1 cellular context compared by ENCODE assay signal in the genomic region with DNA sequence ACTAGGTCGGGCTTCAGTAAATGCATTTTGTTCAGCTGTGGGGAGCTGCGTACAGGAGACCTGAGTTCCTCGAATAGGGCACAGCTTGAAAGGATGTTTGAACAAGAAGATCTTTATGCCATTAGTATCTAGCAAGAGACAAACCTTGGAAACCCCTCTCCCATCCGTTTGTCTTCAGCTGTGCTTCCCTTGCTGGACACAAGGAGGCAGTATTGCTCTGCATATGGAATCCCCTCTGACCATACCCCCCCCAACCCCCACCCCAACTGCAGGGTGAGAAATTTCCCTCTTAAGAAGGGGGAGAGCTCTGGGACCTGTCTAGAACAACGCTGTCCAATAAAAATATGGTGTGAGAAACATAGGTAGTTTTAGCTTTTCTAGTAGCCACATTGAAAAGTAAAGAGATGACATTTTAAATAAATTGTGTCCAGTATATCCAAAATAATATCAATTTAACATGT.
TF ChIP-seq lines count a peak whose summit lies in the region.

No MANE protein-coding gene starts in this region.

TF ChIP-seq in HepG2, 621 proteins besides CTCF, POLR2A, EP300 and RAD21 (continues in another document):
- TF ChIP-seq MXI1 (IDR thresholded peaks at IDR 0.05; ENCODE audit: borderline replicate concordance, low read depth, low read length) (0 out of 3 replicates have a peak, but pooled peaks have one; percentile 16), ZNF101 (CRISPR knock-in tag; IDR thresholded peaks at IDR 0.05; ENCODE audit: borderline replicate concordance, low read depth) (no peak), MED8 (CRISPR knock-in tag; IDR thresholded peaks at IDR 0.05; ENCODE audit: insufficient replicate concordance) (no peak), ZFP36 (IDR thresholded peaks at IDR 0.05; ENCODE audit: borderline replicate concordance, low read depth, low read length, partially characterized antibody) (no peak), ARNT2 (CRISPR knock-in tag; IDR thresholded peaks at IDR 0.05; ENCODE audit: low read depth) (no peak), ZNF556 (CRISPR knock-in tag; IDR thresholded peaks at IDR 0.05; ENCODE audit: borderline replicate concordance) (no peak), STAG1 (CRISPR knock-in tag; IDR thresholded peaks at IDR 0.05) (peak; percentile 55), DPF2 (CRISPR knock-in tag; IDR thresholded peaks at IDR 0.05; ENCODE audit: borderline replicate concordance, low read depth) (no peak), ZNF550 (CRISPR knock-in tag; IDR thresholded peaks at IDR 0.05; ENCODE audit: borderline replicate concordance) (no peak), ZNF329 (CRISPR knock-in tag; IDR thresholded peaks at IDR 0.05; ENCODE audit: low read depth) (no peak), SMC3 (IDR thresholded peaks at IDR 0.05; ENCODE audit: low read length) (peak; percentile 17; the same call in 1 of the 2 replicates), BRCA1 (CRISPR knock-in tag; IDR thresholded peaks at IDR 0.05) (no peak), ZNF354B (CRISPR knock-in tag; IDR thresholded peaks at IDR 0.05) (no peak), ZSCAN20 (CRISPR knock-in tag; IDR thresholded peaks at IDR 0.05; ENCODE audit: borderline replicate concordance) (no peak), SIX1 (CRISPR knock-in tag; IDR thresholded peaks at IDR 0.05; ENCODE audit: borderline replicate concordance) (no peak), MAZ (IDR thresholded peaks at IDR 0.05; ENCODE audit: borderline replicate concordance, low read depth, low read length) (peak; percentile 55; the same call in 1 of the 2 replicates), MAZ (CRISPR knock-in tag; IDR thresholded peaks at IDR 0.05; ENCODE audit: low read depth) (no peak), ZFP36L2 (CRISPR knock-in tag; IDR thresholded peaks at IDR 0.05) (no peak), RORA (CRISPR knock-in tag; IDR thresholded peaks at IDR 0.05) (no peak), DNMT3B (CRISPR knock-in tag; conservative IDR thresholded peaks at IDR 0.05) (no peak), POLR2AphosphoS5 (IDR thresholded peaks at IDR 0.05; ENCODE audit: low read depth, low read length) (no peak), MXD4 (CRISPR knock-in tag; IDR thresholded peaks at IDR 0.05) (no peak), RELA (CRISPR knock-in tag; IDR thresholded peaks at IDR 0.05) (no peak), TEAD2 (CRISPR knock-in tag; IDR thresholded peaks at IDR 0.05) (no peak), GATAD2A (CRISPR knock-in tag; IDR thresholded peaks at IDR 0.05) (peak; percentile 26; the same call in 1 of the 2 replicates), ZNF335 (CRISPR knock-in tag; IDR thresholded peaks at IDR 0.05) (no peak), YEATS4 (CRISPR knock-in tag; IDR thresholded peaks at IDR 0.05; ENCODE audit: borderline replicate concordance) (no peak)
- TF ChIP-seq, protein P1, sequence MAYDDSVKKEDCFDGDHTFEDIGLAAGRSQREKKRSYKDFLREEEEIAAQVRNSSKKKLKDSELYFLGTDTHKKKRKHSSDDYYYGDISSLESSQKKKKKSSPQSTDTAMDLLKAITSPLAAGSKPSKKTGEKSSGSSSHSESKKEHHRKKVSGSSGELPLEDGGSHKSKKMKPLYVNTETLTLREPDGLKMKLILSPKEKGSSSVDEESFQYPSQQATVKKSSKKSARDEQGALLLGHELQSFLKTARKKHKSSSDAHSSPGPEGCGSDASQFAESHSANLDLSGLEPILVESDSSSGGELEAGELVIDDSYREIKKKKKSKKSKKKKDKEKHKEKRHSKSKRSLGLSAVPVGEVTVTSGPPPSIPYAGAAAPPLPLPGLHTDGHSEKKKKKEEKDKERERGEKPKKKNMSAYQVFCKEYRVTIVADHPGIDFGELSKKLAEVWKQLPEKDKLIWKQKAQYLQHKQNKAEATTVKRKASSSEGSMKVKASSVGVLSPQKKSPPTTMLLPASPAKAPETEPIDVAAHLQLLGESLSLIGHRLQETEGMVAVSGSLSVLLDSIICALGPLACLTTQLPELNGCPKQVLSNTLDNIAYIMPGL (CRISPR knock-in tag; IDR thresholded peaks at IDR 0.05; ENCODE audit: borderline replicate concordance in 1 of 2, low read depth in 1 of 2): 0 out of 4 replicates have a peak, but pooled peaks have one; percentile 17 to 43
- TF ChIP-seq, protein P2, sequence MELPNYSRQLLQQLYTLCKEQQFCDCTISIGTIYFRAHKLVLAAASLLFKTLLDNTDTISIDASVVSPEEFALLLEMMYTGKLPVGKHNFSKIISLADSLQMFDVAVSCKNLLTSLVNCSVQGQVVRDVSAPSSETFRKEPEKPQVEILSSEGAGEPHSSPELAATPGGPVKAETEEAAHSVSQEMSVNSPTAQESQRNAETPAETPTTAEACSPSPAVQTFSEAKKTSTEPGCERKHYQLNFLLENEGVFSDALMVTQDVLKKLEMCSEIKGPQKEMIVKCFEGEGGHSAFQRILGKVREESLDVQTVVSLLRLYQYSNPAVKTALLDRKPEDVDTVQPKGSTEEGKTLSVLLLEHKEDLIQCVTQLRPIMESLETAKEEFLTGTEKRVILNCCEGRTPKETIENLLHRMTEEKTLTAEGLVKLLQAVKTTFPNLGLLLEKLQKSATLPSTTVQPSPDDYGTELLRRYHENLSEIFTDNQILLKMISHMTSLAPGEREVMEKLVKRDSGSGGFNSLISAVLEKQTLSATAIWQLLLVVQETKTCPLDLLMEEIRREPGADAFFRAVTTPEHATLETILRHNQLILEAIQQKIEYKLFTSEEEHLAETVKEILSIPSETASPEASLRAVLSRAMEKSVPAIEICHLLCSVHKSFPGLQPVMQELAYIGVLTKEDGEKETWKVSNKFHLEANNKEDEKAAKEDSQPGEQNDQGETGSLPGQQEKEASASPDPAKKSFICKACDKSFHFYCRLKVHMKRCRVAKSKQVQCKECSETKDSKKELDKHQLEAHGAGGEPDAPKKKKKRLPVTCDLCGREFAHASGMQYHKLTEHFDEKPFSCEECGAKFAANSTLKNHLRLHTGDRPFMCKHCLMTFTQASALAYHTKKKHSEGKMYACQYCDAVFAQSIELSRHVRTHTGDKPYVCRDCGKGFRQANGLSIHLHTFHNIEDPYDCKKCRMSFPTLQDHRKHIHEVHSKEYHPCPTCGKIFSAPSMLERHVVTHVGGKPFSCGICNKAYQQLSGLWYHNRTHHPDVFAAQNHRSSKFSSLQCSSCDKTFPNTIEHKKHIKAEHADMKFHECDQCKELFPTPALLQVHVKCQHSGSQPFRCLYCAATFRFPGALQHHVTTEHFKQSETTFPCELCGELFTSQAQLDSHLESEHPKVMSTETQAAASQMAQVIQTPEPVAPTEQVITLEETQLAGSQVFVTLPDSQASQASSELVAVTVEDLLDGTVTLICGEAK (IDR thresholded peaks at IDR 0.05): no peak
- TF ChIP-seq, protein P2 (CRISPR knock-in tag; IDR thresholded peaks at IDR 0.05): peak; percentile 39; the same call in 1 of the 2 replicates
- TF ChIP-seq, protein P3, sequence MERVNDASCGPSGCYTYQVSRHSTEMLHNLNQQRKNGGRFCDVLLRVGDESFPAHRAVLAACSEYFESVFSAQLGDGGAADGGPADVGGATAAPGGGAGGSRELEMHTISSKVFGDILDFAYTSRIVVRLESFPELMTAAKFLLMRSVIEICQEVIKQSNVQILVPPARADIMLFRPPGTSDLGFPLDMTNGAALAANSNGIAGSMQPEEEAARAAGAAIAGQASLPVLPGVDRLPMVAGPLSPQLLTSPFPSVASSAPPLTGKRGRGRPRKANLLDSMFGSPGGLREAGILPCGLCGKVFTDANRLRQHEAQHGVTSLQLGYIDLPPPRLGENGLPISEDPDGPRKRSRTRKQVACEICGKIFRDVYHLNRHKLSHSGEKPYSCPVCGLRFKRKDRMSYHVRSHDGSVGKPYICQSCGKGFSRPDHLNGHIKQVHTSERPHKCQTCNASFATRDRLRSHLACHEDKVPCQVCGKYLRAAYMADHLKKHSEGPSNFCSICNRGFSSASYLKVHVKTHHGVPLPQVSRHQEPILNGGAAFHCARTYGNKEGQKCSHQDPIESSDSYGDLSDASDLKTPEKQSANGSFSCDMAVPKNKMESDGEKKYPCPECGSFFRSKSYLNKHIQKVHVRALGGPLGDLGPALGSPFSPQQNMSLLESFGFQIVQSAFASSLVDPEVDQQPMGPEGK (CRISPR knock-in tag; IDR thresholded peaks at IDR 0.05): peak; percentile 91
- TF ChIP-seq, protein P4, sequence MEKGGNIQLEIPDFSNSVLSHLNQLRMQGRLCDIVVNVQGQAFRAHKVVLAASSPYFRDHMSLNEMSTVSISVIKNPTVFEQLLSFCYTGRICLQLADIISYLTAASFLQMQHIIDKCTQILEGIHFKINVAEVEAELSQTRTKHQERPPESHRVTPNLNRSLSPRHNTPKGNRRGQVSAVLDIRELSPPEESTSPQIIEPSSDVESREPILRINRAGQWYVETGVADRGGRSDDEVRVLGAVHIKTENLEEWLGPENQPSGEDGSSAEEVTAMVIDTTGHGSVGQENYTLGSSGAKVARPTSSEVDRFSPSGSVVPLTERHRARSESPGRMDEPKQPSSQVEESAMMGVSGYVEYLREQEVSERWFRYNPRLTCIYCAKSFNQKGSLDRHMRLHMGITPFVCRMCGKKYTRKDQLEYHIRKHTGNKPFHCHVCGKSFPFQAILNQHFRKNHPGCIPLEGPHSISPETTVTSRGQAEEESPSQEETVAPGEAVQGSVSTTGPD (CRISPR knock-in tag; IDR thresholded peaks at IDR 0.05): no peak
- TF ChIP-seq, protein P5, sequence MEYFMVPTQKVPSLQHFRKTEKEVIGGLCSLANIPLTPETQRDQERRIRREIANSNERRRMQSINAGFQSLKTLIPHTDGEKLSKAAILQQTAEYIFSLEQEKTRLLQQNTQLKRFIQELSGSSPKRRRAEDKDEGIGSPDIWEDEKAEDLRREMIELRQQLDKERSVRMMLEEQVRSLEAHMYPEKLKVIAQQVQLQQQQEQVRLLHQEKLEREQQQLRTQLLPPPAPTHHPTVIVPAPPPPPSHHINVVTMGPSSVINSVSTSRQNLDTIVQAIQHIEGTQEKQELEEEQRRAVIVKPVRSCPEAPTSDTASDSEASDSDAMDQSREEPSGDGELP (IDR thresholded peaks at IDR 0.05; ENCODE audit: borderline replicate concordance, low read depth): 0 out of 2 replicates have a peak, but pooled peaks have one; percentile 16
- TF ChIP-seq, protein P6, sequence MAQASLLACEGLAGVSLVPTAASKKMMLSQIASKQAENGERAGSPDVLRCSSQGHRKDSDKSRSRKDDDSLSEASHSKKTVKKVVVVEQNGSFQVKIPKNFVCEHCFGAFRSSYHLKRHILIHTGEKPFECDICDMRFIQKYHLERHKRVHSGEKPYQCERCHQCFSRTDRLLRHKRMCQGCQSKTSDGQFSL (CRISPR knock-in tag; IDR thresholded peaks at IDR 0.05): peak; percentile 95
- TF ChIP-seq, protein P7, sequence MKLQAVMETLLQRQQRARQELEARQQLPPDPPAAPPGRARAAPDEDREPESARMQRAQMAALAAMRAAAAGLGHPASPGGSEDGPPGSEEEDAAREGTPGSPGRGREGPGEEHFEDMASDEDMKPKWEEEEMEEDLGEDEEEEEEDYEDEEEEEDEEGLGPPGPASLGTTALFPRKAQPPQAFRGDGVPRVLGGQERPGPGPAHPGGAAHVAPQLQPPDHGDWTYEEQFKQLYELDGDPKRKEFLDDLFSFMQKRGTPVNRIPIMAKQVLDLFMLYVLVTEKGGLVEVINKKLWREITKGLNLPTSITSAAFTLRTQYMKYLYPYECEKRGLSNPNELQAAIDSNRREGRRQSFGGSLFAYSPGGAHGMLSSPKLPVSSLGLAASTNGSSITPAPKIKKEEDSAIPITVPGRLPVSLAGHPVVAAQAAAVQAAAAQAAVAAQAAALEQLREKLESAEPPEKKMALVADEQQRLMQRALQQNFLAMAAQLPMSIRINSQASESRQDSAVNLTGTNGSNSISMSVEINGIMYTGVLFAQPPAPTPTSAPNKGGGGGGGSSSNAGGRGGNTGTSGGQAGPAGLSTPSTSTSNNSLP (IDR thresholded peaks at IDR 0.05; ENCODE audit: low read depth, low read length): no peak
- TF ChIP-seq, protein P8, sequence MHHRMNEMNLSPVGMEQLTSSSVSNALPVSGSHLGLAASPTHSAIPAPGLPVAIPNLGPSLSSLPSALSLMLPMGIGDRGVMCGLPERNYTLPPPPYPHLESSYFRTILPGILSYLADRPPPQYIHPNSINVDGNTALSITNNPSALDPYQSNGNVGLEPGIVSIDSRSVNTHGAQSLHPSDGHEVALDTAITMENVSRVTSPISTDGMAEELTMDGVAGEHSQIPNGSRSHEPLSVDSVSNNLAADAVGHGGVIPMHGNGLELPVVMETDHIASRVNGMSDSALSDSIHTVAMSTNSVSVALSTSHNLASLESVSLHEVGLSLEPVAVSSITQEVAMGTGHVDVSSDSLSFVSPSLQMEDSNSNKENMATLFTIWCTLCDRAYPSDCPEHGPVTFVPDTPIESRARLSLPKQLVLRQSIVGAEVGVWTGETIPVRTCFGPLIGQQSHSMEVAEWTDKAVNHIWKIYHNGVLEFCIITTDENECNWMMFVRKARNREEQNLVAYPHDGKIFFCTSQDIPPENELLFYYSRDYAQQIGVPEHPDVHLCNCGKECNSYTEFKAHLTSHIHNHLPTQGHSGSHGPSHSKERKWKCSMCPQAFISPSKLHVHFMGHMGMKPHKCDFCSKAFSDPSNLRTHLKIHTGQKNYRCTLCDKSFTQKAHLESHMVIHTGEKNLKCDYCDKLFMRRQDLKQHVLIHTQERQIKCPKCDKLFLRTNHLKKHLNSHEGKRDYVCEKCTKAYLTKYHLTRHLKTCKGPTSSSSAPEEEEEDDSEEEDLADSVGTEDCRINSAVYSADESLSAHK (CRISPR knock-in tag; IDR thresholded peaks at IDR 0.05; ENCODE audit: borderline replicate concordance): no peak
